Comparison of ENCODE assay signal across 12 cellular contexts in the genomic region with DNA sequence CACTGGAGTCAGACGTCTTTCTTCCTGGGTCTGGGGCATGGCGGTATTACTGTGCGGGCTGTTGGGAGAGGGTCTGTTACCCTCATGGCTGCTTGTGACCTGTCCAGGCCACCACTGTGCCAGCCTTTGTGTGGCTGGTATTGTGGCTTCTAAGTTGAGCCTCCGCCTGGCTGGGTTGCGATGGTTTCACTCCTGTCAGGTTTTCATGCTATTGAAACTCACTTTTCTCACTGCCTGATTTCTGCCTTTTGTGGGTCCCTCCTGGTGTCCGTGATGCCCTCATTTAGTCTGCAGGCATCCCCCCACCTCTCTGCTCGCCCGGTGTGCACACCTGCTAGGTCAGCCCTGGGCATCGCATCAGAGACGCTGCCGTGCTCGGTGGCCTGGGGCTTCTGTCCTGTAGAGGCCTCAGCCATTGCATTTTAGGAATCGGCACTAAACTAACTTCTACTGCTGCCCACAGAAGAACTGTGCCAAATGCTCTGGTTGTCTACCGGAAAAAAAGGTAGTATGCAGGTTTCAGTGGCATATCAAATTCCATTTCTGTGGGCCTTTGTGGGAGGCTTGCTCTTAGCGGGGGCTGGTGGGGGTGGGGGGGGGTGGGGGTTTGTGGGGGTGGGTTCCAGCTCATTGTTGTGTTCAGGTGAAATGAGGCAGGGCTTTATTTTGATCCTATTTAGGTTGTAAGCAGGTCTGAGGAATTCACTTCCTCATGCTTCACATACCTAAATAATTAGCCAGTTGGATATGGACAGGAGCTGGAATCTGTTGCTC.
DNase-seq lines count a peak whose midpoint lies in the region; ATAC-seq and TF ChIP-seq lines count a peak whose summit lies in the region.
"Had no signal": no experiment of that assay in that cellular context is flagged by ENCODE, and none has a peak within 500 bp of the region (broad histone marks: within the 10 kb centered on the region; RNA-seq: fewer than 3 reads in every experiment).

No MANE protein-coding gene starts in this region.

- 0 out of 2 replicates have a peak overlapping the region, but pooled peaks have one; percentile 13 for H3K9ac ChIP-seq in HCT116 (ENCODE audit: low read length)

- no peaks in the 10 kb centered on the region for H3K27me3 Mint-ChIP-seq in WTC11 (ENCODE audit: low read depth)
- no peaks in the 10 kb centered on the region for H3K27me3 Mint-ChIP-seq in activated T-cell treated with anti-CD3 and anti-CD28 coated beads, Interleukin-2, amount 50 U/mL, for 72 hours (ENCODE audit: low read depth)
- H3K27me3 Mint-ChIP-seq: stimulated activated naive CD8-positive, alpha-beta T cell treated with anti-CD3 and anti-CD28 coated beads, Interleukin-15, Interleukin-2, amounts not matched to agents 100 ng/mL and 50 ng/mL, for 24 hours had no signal

- H3K4me1 ChIP-seq in HCT116 (ENCODE audit: control insufficient read depth in 1 of 2, insufficient read depth in 2 of 2, low read length in 2 of 2) (peaks cover 8 to 18% of the 10 kb centered on the region in 2 experiments), upper lobe of right lung (peaks cover 22% of the 10 kb centered on the region)

- H3K4me1 Mint-ChIP-seq in WTC11 = peaks cover 29% of the 10 kb centered on the region
- H3K4me1 Mint-ChIP-seq in activated T-cell treated with anti-CD3 and anti-CD28 coated beads, Interleukin-2, amount 50 U/mL, for 72 hours (ENCODE audit: low read depth) = no peaks in the 10 kb centered on the region

- no peak overlapping the region for H3K4me3 Mint-ChIP-seq in WTC11
- no peak overlapping the region for H3K4me3 Mint-ChIP-seq in activated T-cell treated with anti-CD3 and anti-CD28 coated beads, Interleukin-2, amount 50 U/mL, for 72 hours
- H3K4me3 Mint-ChIP-seq: stimulated activated naive CD8-positive, alpha-beta T cell treated with anti-CD3 and anti-CD28 coated beads, Interleukin-15, Interleukin-2, amounts not matched to agents 100 ng/mL and 50 ng/mL, for 24 hours had no signal

- H3K27me3 ChIP-seq in HCT116 (ENCODE audit: insufficient read depth, low read length) (no peaks in the 10 kb centered on the region), upper lobe of right lung (no peaks in the 10 kb centered on the region)

- TF ChIP-seq POLR2A in HCT116 (IDR thresholded peaks at IDR 0.05; ENCODE audit: borderline replicate concordance, extremely low read depth, insufficient read depth, insufficient read length) = no peak

- DNase-seq in HCT116 (ENCODE audit: low read depth, low spot score) = peak; percentile 7
- DNase-seq in WTC11 (ENCODE audit: low spot score) = no peak
- peak; percentile 52 for DNase-seq in glomerular visceral epithelial cell (ENCODE audit: extremely low spot score)
- no peak for DNase-seq in upper lobe of right lung
- no peak for DNase-seq in stimulated activated CD4-positive, alpha-beta T cell treated with anti-CD3 and anti-CD28 coated beads, Interleukin-4, amount 100 ng/mL, for 24 hours
- DNase-seq in activated T-cell treated with anti-CD3 and anti-CD28 coated beads, Interleukin-2, amount 50 U/mL, for 72 hours = no peak
- DNase-seq: activated T-cell treated with anti-CD3 and anti-CD28 coated beads for 4 hours, hippocampal formation, NCI-H1436 had no signal

- H3K4me3 ChIP-seq in HCT116 (replicated peaks in 1 of 2; ENCODE audit: low read depth in 1 of 2, low read length in 2 of 2) = no peak overlapping the region
- no peak overlapping the region for H3K4me3 ChIP-seq in upper lobe of right lung
- H3K4me3 ChIP-seq: coronary artery had no signal

- CTCF ChIA-PET in HCT116 (lab: Charles Lee) = no interaction called here
- CTCF ChIA-PET in WTC11 (lab: Charles Lee) = interaction anchor here (0.5 to 1.9 kb wide), 3 partner anchors 10 to 1413 kb away, joined by 3 to 6 read pairs (median 4); no protein-coding TSS in a partner anchor

- H3K27ac ChIP-seq in HCT116 (ENCODE audit: low read depth, low read length) = peak overlapping the region; percentile 17; the same call in 1 of the 2 replicates
- no peak overlapping the region for H3K27ac ChIP-seq in upper lobe of right lung
- H3K27ac ChIP-seq: coronary artery had no signal

- RAD21 ChIA-PET in HCT116 (lab: Charles Lee; ENCODE audit: low non-redundant PET in 1 of 2, low total read pairs in 2 of 2, uncharacterized antibody in 2 of 2, unreplicated experiment in 2 of 2) = no interaction called here

- no peak for TF ChIP-seq CTCF in HCT116 (IDR thresholded peaks at IDR 0.05 in 2 of 3, conservative IDR thresholded peaks at IDR 0.05 in 1 of 3; ENCODE audit: borderline replicate concordance in 1 of 3, insufficient read depth in 1 of 3, low read depth in 2 of 3, low read length in 2 of 3)
- TF ChIP-seq CTCF in WTC11 (IDR thresholded peaks at IDR 0.05) = no peak
- TF ChIP-seq CTCF in upper lobe of right lung (IDR thresholded peaks at IDR 0.05) = no peak

- no TSS peak for BruUV-seq in HCT116 (replicated peaks; lab: Mats Ljungman, UMichigan)

- H3K36me3 Mint-ChIP-seq in WTC11 = no peaks in the 10 kb centered on the region; the same call in 1 of the 2 replicates
- peaks cover 7 to 32% of the 10 kb centered on the region in 2 donors for H3K36me3 Mint-ChIP-seq in activated T-cell treated with anti-CD3 and anti-CD28 coated beads, Interleukin-2, amount 50 U/mL, for 72 hours (ENCODE audit: insufficient read depth in 2 of 2)

- H3K9me3 Mint-ChIP-seq in WTC11 = peaks cover 4% of the 10 kb centered on the region; the same call in 1 of the 2 replicates
- peaks cover 4 to 5% of the 10 kb centered on the region in 2 donors for H3K9me3 Mint-ChIP-seq in activated T-cell treated with anti-CD3 and anti-CD28 coated beads, Interleukin-2, amount 50 U/mL, for 72 hours
- H3K9me3 Mint-ChIP-seq: stimulated activated naive CD8-positive, alpha-beta T cell treated with anti-CD3 and anti-CD28 coated beads, Interleukin-15, Interleukin-2, amounts not matched to agents 100 ng/mL and 50 ng/mL, for 24 hours had no signal

- H2AFZ ChIP-seq in HCT116 (ENCODE audit: low read depth, low read length, poor library complexity, severe bottlenecking) = no peak overlapping the region

- H4K20me1 ChIP-seq in HCT116 (ENCODE audit: insufficient read depth) = no peaks in the 10 kb centered on the region

- intact Hi-C loops in HCT116 (cut with micrococcal nuclease) = no loop called here
- intact Hi-C loops in upper lobe of right lung (cut with DNase I) = no loop called here

- no peaks in the 10 kb centered on the region for H3K79me2 ChIP-seq in HCT116 (ENCODE audit: insufficient read depth, low read length)

- ATAC-seq in HCT116 (peak; percentile 72), WTC11 (peak; percentile 80), upper lobe of right lung (peak; percentile 37), GM18517 (IDR thresholded peaks at IDR 0.05; ENCODE audit: unreplicated experiment) (no peak)
- ATAC-seq in activated T-cell treated with anti-CD3 and anti-CD28 coated beads, Interleukin-2, amount 50 U/mL, for 72 hours (replicated peaks in 1 of 2) = no peak

- H3K9me2 ChIP-seq in HCT116 (ENCODE audit: insufficient read depth) = no peaks in the 10 kb centered on the region

- TF ChIP-seq RAD21 in HCT116 (IDR thresholded peaks at IDR 0.05; ENCODE audit: low read depth) = no peak

- H3K4me2 ChIP-seq in HCT116 (ENCODE audit: low read length) = peak overlapping the region; percentile 72

- H3K36me3 ChIP-seq in HCT116 (ENCODE audit: control insufficient read depth in 1 of 2, insufficient read depth in 2 of 2, low read length in 2 of 2) (no peaks in the 10 kb centered on the region), upper lobe of right lung (peaks cover 3% of the 10 kb centered on the region)

- POLR2A ChIA-PET in HCT116 (lab: Charles Lee) (no interaction called here), WTC11 (lab: Charles Lee) (no interaction called here)

- H3K9me3 ChIP-seq in HCT116 (ENCODE audit: control insufficient read depth in 1 of 2, insufficient read depth in 1 of 2, low read depth in 1 of 2, low read length in 2 of 2) (peaks cover 0 to 16% of the 10 kb centered on the region in 2 experiments; a peak in 2 of 4 replicates), upper lobe of right lung (no peaks in the 10 kb centered on the region)

- H3K27ac Mint-ChIP-seq in WTC11 = peak overlapping the region; percentile 75
- H3K27ac Mint-ChIP-seq in activated T-cell treated with anti-CD3 and anti-CD28 coated beads, Interleukin-2, amount 50 U/mL, for 72 hours = no peak overlapping the region
- H3K27ac Mint-ChIP-seq: stimulated activated naive CD8-positive, alpha-beta T cell treated with anti-CD3 and anti-CD28 coated beads, Interleukin-15, Interleukin-2, amounts not matched to agents 100 ng/mL and 50 ng/mL, for 24 hours had no signal

TF ChIP-seq in HCT116, 20 proteins besides CTCF, POLR2A, EP300 and RAD21:
- TF ChIP-seq FOSL1 (IDR thresholded peaks at IDR 0.05; ENCODE audit: low read depth) (peak; percentile 30; the same call in 1 of the 2 replicates), YY1 (IDR thresholded peaks at IDR 0.05; ENCODE audit: extremely low read depth, insufficient replicate concordance, low read depth, low read length) (no peak), SP1 (IDR thresholded peaks at IDR 0.05; ENCODE audit: low read depth) (0 out of 2 replicates have a peak, but pooled peaks have one; percentile 24)

TF ChIP-seq in WTC11, 78 proteins besides CTCF, POLR2A, EP300 and RAD21 (continues in another document):
- TF ChIP-seq, protein P1, sequence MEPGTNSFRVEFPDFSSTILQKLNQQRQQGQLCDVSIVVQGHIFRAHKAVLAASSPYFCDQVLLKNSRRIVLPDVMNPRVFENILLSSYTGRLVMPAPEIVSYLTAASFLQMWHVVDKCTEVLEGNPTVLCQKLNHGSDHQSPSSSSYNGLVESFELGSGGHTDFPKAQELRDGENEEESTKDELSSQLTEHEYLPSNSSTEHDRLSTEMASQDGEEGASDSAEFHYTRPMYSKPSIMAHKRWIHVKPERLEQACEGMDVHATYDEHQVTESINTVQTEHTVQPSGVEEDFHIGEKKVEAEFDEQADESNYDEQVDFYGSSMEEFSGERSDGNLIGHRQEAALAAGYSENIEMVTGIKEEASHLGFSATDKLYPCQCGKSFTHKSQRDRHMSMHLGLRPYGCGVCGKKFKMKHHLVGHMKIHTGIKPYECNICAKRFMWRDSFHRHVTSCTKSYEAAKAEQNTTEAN (CRISPR knock-in tag; IDR thresholded peaks at IDR 0.05) = no peak
- TF ChIP-seq FOXK1 (CRISPR knock-in tag; IDR thresholded peaks at IDR 0.05) = no peak

Comparison
In these comparisons a context has a peak if more than half of its experiments do, and no peak if none do; other contexts are left out.
1. ATAC-seq: peak in HCT116 (single experiment), WTC11 (single experiment) and upper lobe of right lung (single experiment); none in GM18517 (single experiment) and activated T-cell treated with anti-CD3 and anti-CD28 coated beads, Interleukin-2, amount 50 U/mL, for 72 hours (0 of 2).
2. DNase-seq: peak in HCT116 (single experiment) and glomerular visceral epithelial cell (single experiment); none in WTC11 (single experiment), upper lobe of right lung (single experiment), stimulated activated CD4-positive, alpha-beta T cell treated with anti-CD3 and anti-CD28 coated beads, Interleukin-4, amount 100 ng/mL, for 24 hours (single experiment) and activated T-cell treated with anti-CD3 and anti-CD28 coated beads, Interleukin-2, amount 50 U/mL, for 72 hours (0 of 2).